In the genomic region with DNA sequence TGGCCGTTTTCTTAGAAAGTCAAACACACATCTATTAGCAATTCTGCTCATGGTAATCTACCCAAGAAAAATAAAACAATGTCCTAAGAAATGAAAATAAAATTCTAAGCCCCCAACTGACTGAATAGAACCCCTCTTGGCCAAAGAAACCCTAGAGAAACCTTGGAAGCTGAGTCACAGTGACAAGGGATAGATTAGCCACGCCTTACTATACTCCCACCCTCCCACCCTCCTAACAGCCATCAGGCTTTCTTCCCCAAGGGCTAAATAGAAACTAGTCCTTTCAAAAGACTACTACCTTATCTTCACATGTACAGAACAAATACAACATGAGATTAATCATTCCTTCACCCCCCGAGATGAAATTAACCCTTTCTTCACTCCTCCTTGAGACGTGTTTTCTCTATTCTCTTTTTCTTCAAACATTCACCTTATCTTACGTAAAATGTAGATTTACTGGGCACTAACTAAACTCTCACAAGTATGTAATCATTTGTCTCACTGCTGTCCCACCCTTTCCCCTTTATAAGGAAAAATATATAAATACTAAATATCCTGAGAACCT, we compare ENCODE assay signal across 35 cellular contexts.
"Had no signal": no experiment of that assay in that cellular context is flagged by ENCODE, and none has a peak within 500 bp of the region (broad histone marks: within the 10 kb centered on the region; RNA-seq: fewer than 3 reads in every experiment).

No MANE protein-coding gene starts in this region.

- H3K36me3 ChIP-seq: MG63 had no signal

- DNase-seq: Karpas-422, Kasumi-1, MG63, MM.1S, MV-4-11, NCI-H1048, NCI-H1092, NCI-H1092 treated with DMSO at 0.1 percent for 48 hours, NCI-H1105, NCI-H1105 treated with DMSO at 0.1 percent for 48 hours, NCI-H1417, NCI-H1417 treated with DMSO at 0.1 percent for 48 hours, NCI-H1436, NCI-H1436 treated with DMSO at 0.1 percent for 48 hours, NCI-H146, NCI-H1694, NCI-H1694 treated with DMSO at 0.1 percent for 48 hours, NCI-H187, NCI-H187 treated with DMSO at 0.1 percent for 48 hours, NCI-H1930, NCI-H2029, NCI-H2029 treated with DMSO at 0.1 percent for 48 hours, NCI-H2081, NCI-H2081 treated with DMSO at 0.1 percent for 48 hours, NCI-H2107, NCI-H2171, NCI-H2171 treated with DMSO at 0.1 percent for 48 hours, NCI-H2227 treated with DMSO at 0.1 percent for 48 hours, NCI-H226, NCI-H345, NCI-H446, NCI-H446 treated with DMSO at 0.1 percent for 48 hours, NCI-H510A, NCI-H510A treated with DMSO at 0.1 percent for 48 hours, NCI-H524 had no signal

- H3K9me3 ChIP-seq: MG63 had no signal

- H3K4me3 ChIP-seq: MG63 had no signal

- H3K27me3 ChIP-seq: MG63 had no signal
